ENCODE assay signal across 9 cellular contexts in genomic region chr7:14717711-14718304, GRCh38.
A peak's percentile ranks its signal among the peaks of the same experiment; 100 is the strongest.
DNase-seq lines count a peak whose midpoint lies in the region; ATAC-seq and TF ChIP-seq lines count a peak whose summit lies in the region.
"Had no signal": no experiment of that assay in that cellular context is flagged by ENCODE, and none has a peak within 500 bp of the region (broad histone marks: within the 10 kb centered on the region; RNA-seq: fewer than 3 reads in every experiment).

No MANE protein-coding gene starts in this region.

- no peak overlapping the region for H3K4me3 ChIP-seq in brain microvascular endothelial cell (ENCODE audit: low read depth, low read length)
- H3K4me3 ChIP-seq: BLaER1 treated with 17β-estradiol and CSF1 and Interleukin-3, amounts not matched to agents 10 nM and 100 nM had no signal

- TF ChIP-seq CTCF in brain microvascular endothelial cell (IDR thresholded peaks at IDR 0.05; ENCODE audit: low read depth, low read length, missing control alignments) (peak; percentile 21), nephron (IDR thresholded peaks at IDR 0.05; ENCODE audit: unreplicated experiment in 3 of 3) (peak; percentile 53 to 76 (median 57))

- no peak for ATAC-seq in HG03175 (IDR thresholded peaks at IDR 0.05; ENCODE audit: unreplicated experiment)

- H3K27me3 Mint-ChIP-seq in nephron (ENCODE audit: low read depth), result no peaks in the 10 kb centered on the region

- no peaks in the 10 kb centered on the region for H3K36me3 Mint-ChIP-seq in nephron (ENCODE audit: low read depth)

- no peaks in the 10 kb centered on the region for H3K36me3 ChIP-seq in brain microvascular endothelial cell (replicated peaks)
- H3K36me3 ChIP-seq: BLaER1 treated with 17β-estradiol and CSF1 and Interleukin-3, amounts not matched to agents 10 nM and 100 nM had no signal

- DNase-seq in NCI-H1436 (lab: John Stamatoyannopoulos, UW) (peak; percentile 11), NCI-H1436 treated with DMSO at 0.1 percent for 48 hours (lab: John Stamatoyannopoulos, UW) (no peak), NCI-H2107 (lab: John Stamatoyannopoulos, UW) (peak; percentile 20), brain microvascular endothelial cell (no peak), UCSD-AML1 (lab: John Stamatoyannopoulos, UW; ENCODE audit: unreplicated experiment) (no peak)
- DNase-seq in activated CD4-positive, alpha-beta T cell treated with anti-CD3 and anti-CD28 coated beads for 48 hours, result no peak

- in situ Hi-C loops in brain microvascular endothelial cell (cut with HindIII; ENCODE audit: low pct_ligation_motif_present, low sequenced_read_pairs), result no loop called here

- no peak overlapping the region for H3K27ac ChIP-seq in brain microvascular endothelial cell
- H3K27ac ChIP-seq: BLaER1 treated with 17β-estradiol and CSF1 and Interleukin-3, amounts not matched to agents 10 nM and 100 nM had no signal

- peaks cover 13% of the 10 kb centered on the region for H3K4me1 Mint-ChIP-seq in nephron

- no peaks in the 10 kb centered on the region for H3K9me3 Mint-ChIP-seq in nephron

- peak overlapping the region; percentile 54 to 92 (median 70) for H3K27ac Mint-ChIP-seq in nephron

- no peaks in the 10 kb centered on the region for H3K27me3 ChIP-seq in brain microvascular endothelial cell (replicated peaks)
- H3K27me3 ChIP-seq: BLaER1 treated with 17β-estradiol and CSF1 and Interleukin-3, amounts not matched to agents 10 nM and 100 nM had no signal

- H3K4me3 Mint-ChIP-seq in nephron, result no peak overlapping the region

Comparison
In these comparisons a context has a peak if more than half of its experiments do, and no peak if none do; other contexts are left out.
1. DNase-seq: peak in NCI-H1436 (single experiment) and NCI-H2107 (single experiment); none in NCI-H1436 treated with DMSO at 0.1 percent for 48 hours (single experiment), brain microvascular endothelial cell (single experiment), UCSD-AML1 (single experiment) and activated CD4-positive, alpha-beta T cell treated with anti-CD3 and anti-CD28 coated beads for 48 hours (single experiment).